Comparison of ENCODE assay signal across 13 cellular contexts in genomic region chr12:94718114-94718513, GRCh38.
DNase-seq lines count a peak whose midpoint lies in the region; ATAC-seq, FAIRE-seq and TF ChIP-seq lines count a peak whose summit lies in the region.
"Had no signal": no experiment of that assay in that cellular context is flagged by ENCODE, and none has a peak within 500 bp of the region (broad histone marks: within the 10 kb centered on the region; RNA-seq: fewer than 3 reads in every experiment).

No MANE protein-coding gene starts in this region.

- no peak for DNase-seq in HepG2 (ENCODE audit: low spot score)
- no peak for DNase-seq in right lobe of liver
- DNase-seq in NCI-H2196 (lab: John Stamatoyannopoulos, UW; ENCODE audit: unreplicated experiment) = peak; percentile 21
- DNase-seq in cerebellar cortex (ENCODE audit: low spot score) = no peak
- DNase-seq in activated CD4-positive, alpha-beta T cell treated with anti-CD3 and anti-CD28 coated beads for 1 hour = no peak
- no peak for DNase-seq in DMS153 (lab: John Stamatoyannopoulos, UW)
- DNase-seq: DND-41; KBM-7; naive B cell; NCI-H446 treated with DMSO at 0.1 percent for 48 hours; stimulated activated CD4-positive, alpha-beta T cell treated with anti-CD3 and anti-CD28 coated beads, Interleukin-4, amount 100 ng/mL, for 4 hours had no signal

- CTCF ChIA-PET in HepG2 (lab: Yijun Ruan, JAX; ENCODE audit: low intra/inter-chr PET ratio, low total read pairs) = no interaction called here

- H3K9me3 ChIP-seq in HepG2 (ENCODE audit: low read length) (no peaks in the 10 kb centered on the region), right lobe of liver (no peaks in the 10 kb centered on the region)

- intact Hi-C loops in HepG2 (cut with micrococcal nuclease; ENCODE audit: unreplicated experiment) (no loop called here), right lobe of liver (cut with DNase I) (no loop called here)

- H3K27me3 ChIP-seq in HepG2 (ENCODE audit: control insufficient read depth in 1 of 2, insufficient read depth in 2 of 2, low read length in 2 of 2) = 0 out of 5 replicates have a peak, but pooled peaks cover 0 to 4% of the 10 kb centered on the region in 2 experiments
- H3K27me3 ChIP-seq in right lobe of liver = no peaks in the 10 kb centered on the region

- FAIRE-seq in HepG2 (lab: Jason Lieb, UNC) = no peak

- H3K4me3 ChIP-seq in HepG2 (replicated peaks in 1 of 3; ENCODE audit: insufficient read depth in 1 of 3, low read depth in 2 of 3, low read length in 3 of 3) (no peak overlapping the region), right lobe of liver (no peak overlapping the region)

- H3K79me2 ChIP-seq in HepG2 (ENCODE audit: insufficient read depth, low read length) = no peaks in the 10 kb centered on the region

- H3K4me2 ChIP-seq in HepG2 (ENCODE audit: low read depth, low read length) = no peak overlapping the region

- TF ChIP-seq CTCF in HepG2 (CRISPR knock-in tag; IDR thresholded peaks at IDR 0.05) = no peak
- TF ChIP-seq CTCF in right lobe of liver (IDR thresholded peaks at IDR 0.05) = no peak

- no TSS peak for BruUV-seq in HepG2 (replicated peaks; lab: Mats Ljungman, UMichigan)

- H3K36me3 ChIP-seq in HepG2 (replicated peaks in 1 of 2; ENCODE audit: control insufficient read depth in 1 of 2, insufficient read depth in 2 of 2, low read length in 2 of 2) = no peaks in the 10 kb centered on the region
- H3K36me3 ChIP-seq in right lobe of liver = no peaks in the 10 kb centered on the region

- H3K27ac ChIP-seq in HepG2 (ENCODE audit: extremely low read length, insufficient read depth, low read length) = no peak overlapping the region
- no peak overlapping the region for H3K27ac ChIP-seq in right lobe of liver

- H3K4me1 ChIP-seq in HepG2 (ENCODE audit: insufficient read depth, low read length) (no peaks in the 10 kb centered on the region), right lobe of liver (peaks cover 0 to 4% (median 0%) of the 10 kb centered on the region in 4 donors)

- POLR2A ChIA-PET in HepG2 (lab: Yijun Ruan, JAX) = no interaction called here

- H4K20me1 ChIP-seq in HepG2 (ENCODE audit: insufficient read depth, low read length) = no peaks in the 10 kb centered on the region

- TF ChIP-seq POLR2A in HepG2 (IDR thresholded peaks at IDR 0.05; ENCODE audit: insufficient read depth in 1 of 2, low read depth in 2 of 2, low read length in 2 of 2) (no peak), right lobe of liver (IDR thresholded peaks at IDR 0.05) (no peak)

- ATAC-seq in HepG2 = no peak
- ATAC-seq in right lobe of liver = no peak
- peak; percentile 53 for ATAC-seq in esophagus mucosa
- ATAC-seq in GM21737 (IDR thresholded peaks at IDR 0.05; ENCODE audit: unreplicated experiment) = no peak

- H3K9ac ChIP-seq in HepG2 (ENCODE audit: insufficient read depth, low read depth, low read length) = no peak overlapping the region

- no peak for TF ChIP-seq RAD21 in HepG2 (CRISPR knock-in tag; IDR thresholded peaks at IDR 0.05)

- 0% methylated on average over 1 of the region's 1 CpG for WGBS in HepG2 (ENCODE audit: low lambda C conversion rate)
- WGBS in right lobe of liver (ENCODE audit: insufficient coverage, low coverage, low lambda C conversion rate, missing lambda C conversion rate) = 87% methylated on average over 1 of the region's 1 CpG

- TF ChIP-seq EP300 in HepG2 (IDR thresholded peaks at IDR 0.05; ENCODE audit: low read depth in 2 of 2, low read length in 2 of 2) (no peak), HepG2 (CRISPR knock-in tag; IDR thresholded peaks at IDR 0.05; ENCODE audit: borderline replicate concordance) (no peak)

- H2AFZ ChIP-seq in HepG2 (ENCODE audit: low read length) = no peak overlapping the region

- in situ Hi-C loops in HepG2 (cut with HindIII; ENCODE audit: extremely low pct_ligation_motif_present, low pct_unique_long_range_greater_than_20kb) = no loop called here

TF ChIP-seq in HepG2, 621 proteins besides CTCF, POLR2A, EP300 and RAD21:
- TF ChIP-seq BHLHE40 (IDR thresholded peaks at IDR 0.05; ENCODE audit: low read length) (no peak), SRF (IDR thresholded peaks at IDR 0.05; ENCODE audit: low read depth, low read length) (peak; percentile 71)
